In the genomic region with DNA sequence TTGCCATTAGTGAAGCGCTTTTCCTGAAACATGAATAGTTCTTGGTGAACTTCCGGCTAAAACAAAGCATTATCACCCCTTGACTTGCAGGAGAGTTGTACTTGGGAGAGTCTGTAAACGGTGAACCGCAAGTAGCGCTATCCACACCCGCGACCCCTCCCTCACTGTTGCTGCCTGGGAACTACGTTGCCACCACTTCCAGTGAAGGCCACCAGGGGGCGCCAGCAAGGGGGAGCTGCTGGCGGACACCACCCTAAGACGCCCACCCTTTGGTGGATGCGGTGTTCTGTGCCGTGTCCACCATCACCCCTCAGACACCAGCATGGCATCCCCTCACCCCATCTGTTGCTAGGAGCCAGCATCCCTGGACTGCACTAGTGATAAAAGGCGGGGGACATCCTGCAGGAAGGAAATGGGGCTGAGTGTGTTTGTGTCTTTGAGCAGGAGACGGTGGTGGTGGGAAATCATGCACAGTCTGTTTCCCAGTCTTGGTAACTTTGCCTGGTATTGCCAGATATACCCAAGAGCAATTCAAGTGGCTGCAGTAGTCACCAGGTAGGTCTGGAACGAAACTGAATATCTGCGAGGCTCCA, we compare ENCODE assay signal across 1 cellular context.
TF ChIP-seq lines count a peak whose summit lies in the region.

No MANE protein-coding gene starts in this region.

TF ChIP-seq in H1, 55 proteins besides CTCF, POLR2A, EP300 and RAD21:
- TF ChIP-seq CREB1 (IDR thresholded peaks at IDR 0.05) (peak; percentile 70), TAF1 (IDR thresholded peaks at IDR 0.05; ENCODE audit: low read depth, low read length) (no peak)
